Comparison of ENCODE assay signal across 8 cellular contexts in genomic region chr1:148078632-148079519, GRCh38.
DNase-seq lines count a peak whose midpoint lies in the region; ATAC-seq and TF ChIP-seq lines count a peak whose summit lies in the region.
"Not testable (repeated sequence)": the region's sequence is repeated elsewhere in the genome, so short reads cannot be mapped to it uniquely, and the experiment has no call there.

No MANE protein-coding gene starts in this region.

- H3K36me3 Mint-ChIP-seq in activated T-helper 17 cell treated with anti-CD3 and anti-CD28 coated beads, Interleukin-2, amount 50 U/mL, for 72 hours (ENCODE audit: low read depth), result not testable (repeated sequence)

- TF ChIP-seq EP300 in gastroesophageal sphincter (IDR thresholded peaks at IDR 0.05), result not testable (repeated sequence)

- H3K27me3 ChIP-seq in gastroesophageal sphincter; left lung; aorta (ENCODE audit: control insufficient read depth in 1 of 2, insufficient read depth in 2 of 2, low read length in 1 of 2): not testable (repeated sequence)

- H3K27ac Mint-ChIP-seq in activated T-helper 17 cell treated with anti-CD3 and anti-CD28 coated beads, Interleukin-2, amount 50 U/mL, for 72 hours, result not testable (repeated sequence)

- H3K4me3 ChIP-seq in gastroesophageal sphincter; left lung; aorta (ENCODE audit: low read length in 2 of 2): not testable (repeated sequence)

- not testable (repeated sequence) for H3K4me3 Mint-ChIP-seq in activated T-helper 17 cell treated with anti-CD3 and anti-CD28 coated beads, Interleukin-2, amount 50 U/mL, for 72 hours

- ATAC-seq in GM18868 (IDR thresholded peaks at IDR 0.05; ENCODE audit: unreplicated experiment), result peak; percentile 82
- ATAC-seq in HG02885 (IDR thresholded peaks at IDR 0.05; ENCODE audit: poor library complexity, unreplicated experiment), result peak; percentile 62
- peak; percentile 79 for ATAC-seq in SK-N-SH treated with all-trans-retinoic acid at 6 μM for 48 hours
- ATAC-seq in activated T-helper 17 cell treated with anti-CD3 and anti-CD28 coated beads, Interleukin-2, amount 50 U/mL, for 72 hours (replicated peaks), result peak; percentile 41
- peak; percentile 59 for ATAC-seq in gastroesophageal sphincter
- peak; percentile 83 for ATAC-seq in left lung
- ATAC-seq in omental fat pad (ENCODE audit: low FRiP score), result peak; percentile 46
- peak; percentile 71 for ATAC-seq in aorta (ENCODE audit: low FRiP score)

- not testable (repeated sequence) for H3K27ac ChIP-seq in gastroesophageal sphincter; left lung; aorta (ENCODE audit: low read depth in 1 of 2, low read length in 2 of 2)

- H3K4me1 ChIP-seq in gastroesophageal sphincter; left lung; aorta (ENCODE audit: control insufficient read depth in 1 of 2, insufficient read depth in 2 of 2, low read length in 2 of 2): not testable (repeated sequence)

- no CpG with 5 or more reads among the region's 54 CpGs for WGBS in gastroesophageal sphincter (ENCODE audit: low coverage in 1 of 2), 2 donors
- no CpG with 5 or more reads among the region's 54 CpGs for WGBS in aorta, 2 donors

- H3K9me3 Mint-ChIP-seq in activated T-helper 17 cell treated with anti-CD3 and anti-CD28 coated beads, Interleukin-2, amount 50 U/mL, for 72 hours, result not testable (repeated sequence)

- not testable (repeated sequence) for DNase-seq in left lung; omental fat pad (ENCODE audit: low spot score); aorta

- H3K4me1 Mint-ChIP-seq in activated T-helper 17 cell treated with anti-CD3 and anti-CD28 coated beads, Interleukin-2, amount 50 U/mL, for 72 hours, result not testable (repeated sequence)

- TF ChIP-seq POLR2A in gastroesophageal sphincter (IDR thresholded peaks at IDR 0.05), result not testable (repeated sequence)

- intact Hi-C loops in left lung (cut with DNase I); aorta (cut with DNase I): not testable (repeated sequence)

- H3K9me3 ChIP-seq in gastroesophageal sphincter; left lung; aorta (ENCODE audit: control insufficient read depth, low read length): not testable (repeated sequence)

- not testable (repeated sequence) for H3K27me3 Mint-ChIP-seq in activated T-helper 17 cell treated with anti-CD3 and anti-CD28 coated beads, Interleukin-2, amount 50 U/mL, for 72 hours

- H3K36me3 ChIP-seq in gastroesophageal sphincter; left lung; aorta (ENCODE audit: control insufficient read depth in 1 of 2, insufficient read depth in 2 of 2, low read length in 1 of 2): not testable (repeated sequence)

- TF ChIP-seq CTCF in gastroesophageal sphincter (IDR thresholded peaks at IDR 0.05); left lung (IDR thresholded peaks at IDR 0.05); omental fat pad (IDR thresholded peaks at IDR 0.05): not testable (repeated sequence)
